Comparison of ENCODE assay signal across 8 cellular contexts in the genomic region with DNA sequence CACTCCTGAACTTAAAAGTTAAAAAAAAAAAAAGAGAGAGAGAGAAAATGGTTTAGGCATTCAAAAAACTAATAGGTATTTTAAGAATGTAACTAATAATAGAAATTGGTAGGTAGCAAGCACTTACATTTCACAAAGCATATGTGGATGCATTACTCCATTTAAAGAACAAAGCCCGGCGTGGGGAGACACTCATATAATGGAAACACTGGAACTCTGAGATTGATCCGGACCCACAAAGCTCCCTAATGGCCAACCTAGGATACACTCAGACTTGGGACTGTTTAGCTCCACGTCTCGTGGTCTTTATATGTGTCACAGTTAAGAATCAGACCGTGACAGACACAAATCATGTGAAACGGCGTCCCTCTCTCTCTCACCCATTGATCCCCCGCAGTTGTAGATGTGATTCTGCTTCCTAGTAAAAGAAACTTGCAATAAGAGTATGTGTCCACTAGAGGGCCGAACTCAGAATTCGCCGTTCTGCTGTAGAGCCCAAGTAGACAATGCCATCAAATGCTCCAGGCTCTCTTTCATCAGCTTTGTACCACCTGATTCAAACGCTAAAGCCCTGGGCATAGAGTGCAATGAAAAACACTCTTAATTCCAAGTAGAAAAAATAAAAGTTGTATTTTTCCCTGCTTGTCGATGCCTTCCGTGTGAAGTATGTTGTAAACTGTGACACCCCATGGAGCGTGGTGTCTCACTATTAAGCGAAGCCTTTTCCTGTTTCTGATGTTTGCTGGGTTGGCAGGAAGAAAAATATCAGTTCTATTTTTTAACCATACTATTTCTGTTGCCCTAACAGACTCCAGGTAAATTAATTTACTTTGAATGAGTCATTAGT.
DNase-seq lines count a peak whose midpoint lies in the region; ATAC-seq and TF ChIP-seq lines count a peak whose summit lies in the region.

No MANE protein-coding gene starts in this region.

- TF ChIP-seq POLR2A in body of pancreas (IDR thresholded peaks at IDR 0.05) = no peak

- H3K36me3 ChIP-seq in body of pancreas (replicated peaks in 1 of 2; ENCODE audit: insufficient read depth in 1 of 2, low read depth in 2 of 2) = no peaks in the 10 kb centered on the region

- peak; percentile 55 to 64 (median 61) for TF ChIP-seq CTCF in body of pancreas (IDR thresholded peaks at IDR 0.05)

- intact Hi-C loops in body of pancreas (cut with DNase I) = no loop called here

- DNase-seq in activated CD4-positive, alpha-beta T cell treated with anti-CD3 and anti-CD28 coated beads for 48 hours = peak; percentile 21
- DNase-seq in activated CD4-positive, alpha-beta T cell treated with anti-CD3 and anti-CD28 coated beads for 1 hour = no peak
- DNase-seq in HK-2 (ENCODE audit: unreplicated experiment) (peak; percentile 25), NCI-H774 (lab: John Stamatoyannopoulos, UW) (peak; percentile 66), body of pancreas (peak; percentile 31 to 50 (median 36))
- peak; percentile 1 for DNase-seq in stimulated activated CD4-positive, alpha-beta T cell treated with anti-CD3 and anti-CD28 coated beads, Interleukin-12 subunit alpha, Interleukin-12 subunit beta, amount 100 ng/mL, for 4 hours

- no peaks in the 10 kb centered on the region for H3K9me3 ChIP-seq in body of pancreas
- H3K9me3 ChIP-seq in iPS-18c (ENCODE audit: control insufficient read depth, insufficient read depth, low read length) = no peaks in the 10 kb centered on the region

- no peak overlapping the region for H3K27ac ChIP-seq in body of pancreas

- ATAC-seq in GM21447 (IDR thresholded peaks at IDR 0.05; ENCODE audit: unreplicated experiment) = peak; percentile 95
- peak; percentile 81 for ATAC-seq in body of pancreas

- 20 to 24% methylated on average over 17 of the region's 17 CpGs for WGBS in body of pancreas, 2 donors

- no peaks in the 10 kb centered on the region for H3K4me1 ChIP-seq in body of pancreas

- no peaks in the 10 kb centered on the region for H3K27me3 ChIP-seq in body of pancreas

- H3K4me3 ChIP-seq in body of pancreas (no peak overlapping the region), iPS-18c (ENCODE audit: insufficient read depth, low read depth, low read length) (peak overlapping the region; percentile 26; the same call in 1 of the 2 replicates)
